1 cellular context compared by ENCODE assay signal in genomic region chr17:36641877-36642845, GRCh38.
TF ChIP-seq lines count a peak whose summit lies in the region.

No MANE protein-coding gene starts in this region.

TF ChIP-seq in HEK293, 187 proteins besides CTCF, POLR2A, EP300 and RAD21 (continued from another document and continues in another):
- TF ChIP-seq ZBTB8A (tag by site-specific recombination; IDR thresholded peaks at IDR 0.05): peak; percentile 80
- TF ChIP-seq ZNF837 (tag by site-specific recombination; IDR thresholded peaks at IDR 0.05): no peak
- TF ChIP-seq HOXC10 (CRISPR knock-in tag; IDR thresholded peaks at IDR 0.05): no peak
- no peak for TF ChIP-seq TRIM28 (IDR thresholded peaks at IDR 0.05; ENCODE audit: borderline replicate concordance, low read length)
- no peak for TF ChIP-seq ZNF48 (tag by site-specific recombination; IDR thresholded peaks at IDR 0.05)
- TF ChIP-seq ZNF530 (tag by site-specific recombination; IDR thresholded peaks at IDR 0.05; ENCODE audit: low read depth): no peak
- TF ChIP-seq ZNF501 (tag by site-specific recombination; IDR thresholded peaks at IDR 0.05): no peak; the same call in 1 of the 2 replicates
- TF ChIP-seq ZNF585B (tag by site-specific recombination; IDR thresholded peaks at IDR 0.05): no peak
- TF ChIP-seq ZSCAN18 (tag by site-specific recombination; IDR thresholded peaks at IDR 0.05): no peak
- TF ChIP-seq ZFHX2 (tag by site-specific recombination; conservative IDR thresholded peaks at IDR 0.05): peak; percentile 84
- TF ChIP-seq, protein P1, sequence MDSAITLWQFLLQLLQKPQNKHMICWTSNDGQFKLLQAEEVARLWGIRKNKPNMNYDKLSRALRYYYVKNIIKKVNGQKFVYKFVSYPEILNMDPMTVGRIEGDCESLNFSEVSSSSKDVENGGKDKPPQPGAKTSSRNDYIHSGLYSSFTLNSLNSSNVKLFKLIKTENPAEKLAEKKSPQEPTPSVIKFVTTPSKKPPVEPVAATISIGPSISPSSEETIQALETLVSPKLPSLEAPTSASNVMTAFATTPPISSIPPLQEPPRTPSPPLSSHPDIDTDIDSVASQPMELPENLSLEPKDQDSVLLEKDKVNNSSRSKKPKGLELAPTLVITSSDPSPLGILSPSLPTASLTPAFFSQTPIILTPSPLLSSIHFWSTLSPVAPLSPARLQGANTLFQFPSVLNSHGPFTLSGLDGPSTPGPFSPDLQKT (IDR thresholded peaks at IDR 0.05; ENCODE audit: borderline replicate concordance, low read depth, low read length): no peak
- TF ChIP-seq ZNF449 (tag by site-specific recombination; IDR thresholded peaks at IDR 0.05): no peak
- TF ChIP-seq ZNF214 (tag by site-specific recombination; IDR thresholded peaks at IDR 0.05; ENCODE audit: borderline replicate concordance): no peak
- no peak for TF ChIP-seq ZNF114 (tag by site-specific recombination; IDR thresholded peaks at IDR 0.05)
- no peak for TF ChIP-seq ZBTB21 (tag by site-specific recombination; IDR thresholded peaks at IDR 0.05)
- no peak for TF ChIP-seq ZNF549 (tag by site-specific recombination; IDR thresholded peaks at IDR 0.05)
- no peak for TF ChIP-seq ZNF211 (tag by site-specific recombination; IDR thresholded peaks at IDR 0.05; ENCODE audit: low read depth)
- no peak for TF ChIP-seq GFI1B (tag by site-specific recombination; IDR thresholded peaks at IDR 0.05)
- TF ChIP-seq ZNF610 (tag by site-specific recombination; IDR thresholded peaks at IDR 0.05; ENCODE audit: borderline replicate concordance): peak; percentile 78; the same call in 1 of the 2 replicates
- TF ChIP-seq ZNF280D (tag by site-specific recombination; IDR thresholded peaks at IDR 0.05): no peak
- no peak for TF ChIP-seq ZNF704 (tag by site-specific recombination; IDR thresholded peaks at IDR 0.05)
- TF ChIP-seq ZXDB (tag by site-specific recombination; IDR thresholded peaks at IDR 0.05): no peak
- no peak for TF ChIP-seq ZNF155 (tag by site-specific recombination; IDR thresholded peaks at IDR 0.05)
- no peak for TF ChIP-seq ZNF571 (tag by site-specific recombination; IDR thresholded peaks at IDR 0.05)
- no peak for TF ChIP-seq ZNF664 (tag by site-specific recombination; IDR thresholded peaks at IDR 0.05)
- no peak for TF ChIP-seq ZNF560 (tag by site-specific recombination; IDR thresholded peaks at IDR 0.05; ENCODE audit: borderline replicate concordance)
- TF ChIP-seq, protein P2, sequence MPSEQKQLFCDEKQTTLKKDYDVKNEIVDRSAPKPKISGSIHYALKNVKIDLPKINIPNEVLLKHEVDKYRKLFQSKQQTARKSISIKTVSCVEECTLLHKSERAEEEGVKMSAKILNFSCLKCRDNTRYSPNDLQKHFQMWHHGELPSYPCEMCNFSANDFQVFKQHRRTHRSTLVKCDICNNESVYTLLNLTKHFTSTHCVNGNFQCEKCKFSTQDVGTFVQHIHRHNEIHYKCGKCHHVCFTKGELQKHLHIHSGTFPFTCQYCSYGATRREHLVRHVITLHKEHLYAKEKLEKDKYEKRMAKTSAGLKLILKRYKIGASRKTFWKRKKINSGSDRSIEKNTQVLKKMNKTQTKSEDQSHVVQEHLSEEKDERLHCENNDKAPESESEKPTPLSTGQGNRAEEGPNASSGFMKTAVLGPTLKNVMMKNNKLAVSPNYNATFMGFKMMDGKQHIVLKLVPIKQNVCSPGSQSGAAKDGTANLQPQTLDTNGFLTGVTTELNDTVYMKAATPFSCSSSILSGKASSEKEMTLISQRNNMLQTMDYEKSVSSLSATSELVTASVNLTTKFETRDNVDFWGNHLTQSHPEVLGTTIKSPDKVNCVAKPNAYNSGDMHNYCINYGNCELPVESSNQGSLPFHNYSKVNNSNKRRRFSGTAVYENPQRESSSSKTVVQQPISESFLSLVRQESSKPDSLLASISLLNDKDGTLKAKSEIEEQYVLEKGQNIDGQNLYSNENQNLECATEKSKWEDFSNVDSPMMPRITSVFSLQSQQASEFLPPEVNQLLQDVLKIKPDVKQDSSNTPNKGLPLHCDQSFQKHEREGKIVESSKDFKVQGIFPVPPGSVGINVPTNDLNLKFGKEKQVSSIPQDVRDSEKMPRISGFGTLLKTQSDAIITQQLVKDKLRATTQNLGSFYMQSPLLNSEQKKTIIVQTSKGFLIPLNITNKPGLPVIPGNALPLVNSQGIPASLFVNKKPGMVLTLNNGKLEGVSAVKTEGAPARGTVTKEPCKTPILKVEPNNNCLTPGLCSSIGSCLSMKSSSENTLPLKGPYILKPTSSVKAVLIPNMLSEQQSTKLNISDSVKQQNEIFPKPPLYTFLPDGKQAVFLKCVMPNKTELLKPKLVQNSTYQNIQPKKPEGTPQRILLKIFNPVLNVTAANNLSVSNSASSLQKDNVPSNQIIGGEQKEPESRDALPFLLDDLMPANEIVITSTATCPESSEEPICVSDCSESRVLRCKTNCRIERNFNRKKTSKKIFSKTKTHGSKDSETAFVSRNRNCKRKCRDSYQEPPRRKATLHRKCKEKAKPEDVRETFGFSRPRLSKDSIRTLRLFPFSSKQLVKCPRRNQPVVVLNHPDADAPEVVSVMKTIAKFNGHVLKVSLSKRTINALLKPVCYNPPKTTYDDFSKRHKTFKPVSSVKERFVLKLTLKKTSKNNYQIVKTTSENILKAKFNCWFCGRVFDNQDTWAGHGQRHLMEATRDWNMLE (tag by site-specific recombination; conservative IDR thresholded peaks at IDR 0.05; ENCODE audit: low read depth): no peak
- no peak for TF ChIP-seq ZBTB6 (tag by site-specific recombination; IDR thresholded peaks at IDR 0.05)
- TF ChIP-seq ZNF18 (tag by site-specific recombination; IDR thresholded peaks at IDR 0.05): no peak
- TF ChIP-seq SALL2 (tag by site-specific recombination; IDR thresholded peaks at IDR 0.05; ENCODE audit: borderline replicate concordance): no peak
- no peak for TF ChIP-seq KLF10 (tag by site-specific recombination; IDR thresholded peaks at IDR 0.05)
- no peak for TF ChIP-seq ZNF510 (tag by site-specific recombination; IDR thresholded peaks at IDR 0.05; ENCODE audit: insufficient replicate concordance)
- TF ChIP-seq ZNF391 (tag by site-specific recombination; IDR thresholded peaks at IDR 0.05; ENCODE audit: borderline replicate concordance, low read depth): no peak
- no peak for TF ChIP-seq ZNF660 (tag by site-specific recombination; IDR thresholded peaks at IDR 0.05)
- no peak for TF ChIP-seq ZSCAN4 (tag by site-specific recombination; IDR thresholded peaks at IDR 0.05)
- TF ChIP-seq ZBTB1 (tag by site-specific recombination; IDR thresholded peaks at IDR 0.05): no peak
- TF ChIP-seq ZSCAN16 (tag by site-specific recombination; IDR thresholded peaks at IDR 0.05): no peak
- TF ChIP-seq, protein P3, sequence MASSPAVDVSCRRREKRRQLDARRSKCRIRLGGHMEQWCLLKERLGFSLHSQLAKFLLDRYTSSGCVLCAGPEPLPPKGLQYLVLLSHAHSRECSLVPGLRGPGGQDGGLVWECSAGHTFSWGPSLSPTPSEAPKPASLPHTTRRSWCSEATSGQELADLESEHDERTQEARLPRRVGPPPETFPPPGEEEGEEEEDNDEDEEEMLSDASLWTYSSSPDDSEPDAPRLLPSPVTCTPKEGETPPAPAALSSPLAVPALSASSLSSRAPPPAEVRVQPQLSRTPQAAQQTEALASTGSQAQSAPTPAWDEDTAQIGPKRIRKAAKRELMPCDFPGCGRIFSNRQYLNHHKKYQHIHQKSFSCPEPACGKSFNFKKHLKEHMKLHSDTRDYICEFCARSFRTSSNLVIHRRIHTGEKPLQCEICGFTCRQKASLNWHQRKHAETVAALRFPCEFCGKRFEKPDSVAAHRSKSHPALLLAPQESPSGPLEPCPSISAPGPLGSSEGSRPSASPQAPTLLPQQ (tag by site-specific recombination; IDR thresholded peaks at IDR 0.05): no peak
- TF ChIP-seq, protein P4, sequence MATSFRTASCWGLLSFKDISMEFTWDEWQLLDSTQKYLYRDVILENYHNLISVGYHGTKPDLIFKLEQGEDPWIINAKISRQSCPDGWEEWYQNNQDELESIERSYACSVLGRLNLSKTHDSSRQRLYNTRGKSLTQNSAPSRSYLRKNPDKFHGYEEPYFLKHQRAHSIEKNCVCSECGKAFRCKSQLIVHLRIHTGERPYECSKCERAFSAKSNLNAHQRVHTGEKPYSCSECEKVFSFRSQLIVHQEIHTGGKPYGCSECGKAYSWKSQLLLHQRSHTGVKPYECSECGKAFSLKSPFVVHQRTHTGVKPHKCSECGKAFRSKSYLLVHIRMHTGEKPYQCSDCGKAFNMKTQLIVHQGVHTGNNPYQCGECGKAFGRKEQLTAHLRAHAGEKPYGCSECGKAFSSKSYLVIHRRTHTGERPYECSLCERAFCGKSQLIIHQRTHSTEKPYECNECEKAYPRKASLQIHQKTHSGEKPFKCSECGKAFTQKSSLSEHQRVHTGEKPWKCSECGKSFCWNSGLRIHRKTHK (tag by site-specific recombination; IDR thresholded peaks at IDR 0.05): no peak
- no peak for TF ChIP-seq ZNF248 (tag by site-specific recombination; IDR thresholded peaks at IDR 0.05)
- no peak for TF ChIP-seq REPIN1 (tag by site-specific recombination; IDR thresholded peaks at IDR 0.05; ENCODE audit: low read depth)
- no peak for TF ChIP-seq PRDM1 (tag by site-specific recombination; IDR thresholded peaks at IDR 0.05)
